9 cellular contexts compared by ENCODE assay signal in genomic region chr17:1931759-1932579, GRCh38.
DNase-seq lines count a peak whose midpoint lies in the region; ATAC-seq and TF ChIP-seq lines count a peak whose summit lies in the region.
"Had no signal": no experiment of that assay in that cellular context is flagged by ENCODE, and none has a peak within 500 bp of the region (broad histone marks: within the 10 kb centered on the region; RNA-seq: fewer than 3 reads in every experiment).

No MANE protein-coding gene starts in this region.

- H3K4ac ChIP-seq in trophoblast cell (ENCODE audit: low read depth, low read length): no peak overlapping the region

- no peaks in the 10 kb centered on the region for H4K20me1 ChIP-seq in osteoblast (ENCODE audit: insufficient read depth, low read length)

- no peak overlapping the region for H3K9ac ChIP-seq in trophoblast cell (ENCODE audit: low read length)

- H3K18ac ChIP-seq in trophoblast cell (ENCODE audit: low read length): no peak overlapping the region

- H3K4me1 ChIP-seq in osteoblast (ENCODE audit: insufficient read depth, low read length) (no peaks in the 10 kb centered on the region), tibial artery (peaks cover 0 to 5% (median 3%) of the 10 kb centered on the region in 4 donors), trophoblast cell (ENCODE audit: control insufficient read depth in 1 of 2, insufficient read depth in 2 of 2, low read length in 2 of 2) (no peaks in the 10 kb centered on the region)

- H4K8ac ChIP-seq in trophoblast cell (ENCODE audit: low read depth, low read length): no peak overlapping the region

- no peaks in the 10 kb centered on the region for H3K79me1 ChIP-seq in trophoblast cell (ENCODE audit: low read length)

- H3K4me1 Mint-ChIP-seq in naive thymus-derived CD8-positive, alpha-beta T cell: peaks cover 0 to 2% (median 0%) of the 10 kb centered on the region in 4 donors
- H3K4me1 Mint-ChIP-seq: activated B cell treated with CpG ODN at 0.5 μM for 24 hours had no signal

- H3K27me3 ChIP-seq in H7 (ENCODE audit: control insufficient read depth, insufficient read depth, low read length) (no peaks in the 10 kb centered on the region), osteoblast (ENCODE audit: insufficient read depth, low read length) (peaks cover 3% of the 10 kb centered on the region), tibial artery (peaks cover 0 to 44% of the 10 kb centered on the region in 2 donors), trophoblast cell (ENCODE audit: insufficient read depth, low read length) (no peaks in the 10 kb centered on the region)

- no peaks in the 10 kb centered on the region for H3K9me3 Mint-ChIP-seq in naive thymus-derived CD8-positive, alpha-beta T cell
- H3K9me3 Mint-ChIP-seq: activated B cell treated with CpG ODN at 0.5 μM for 24 hours had no signal

- no peak overlapping the region for H4K91ac ChIP-seq in trophoblast cell (ENCODE audit: low read depth, low read length)

- H2BK12ac ChIP-seq in trophoblast cell (ENCODE audit: low read length): no peak overlapping the region

- intact Hi-C loops in tibial artery (cut with DNase I; ENCODE audit: low total_unique reads): no loop called here

- no peaks in the 10 kb centered on the region for H3K79me2 ChIP-seq in osteoblast (ENCODE audit: insufficient read depth, low read length)
- no peaks in the 10 kb centered on the region for H3K79me2 ChIP-seq in trophoblast cell (ENCODE audit: control insufficient read depth, insufficient read depth, low read length, poor library complexity)

- no peak overlapping the region for H4K12ac ChIP-seq in trophoblast cell (ENCODE audit: low read depth, low read length)

- H3K27ac Mint-ChIP-seq in naive thymus-derived CD8-positive, alpha-beta T cell: no peak overlapping the region
- H3K27ac Mint-ChIP-seq: activated B cell treated with CpG ODN at 0.5 μM for 24 hours had no signal

- H3K27ac ChIP-seq in osteoblast (ENCODE audit: low read depth, low read length) (no peak overlapping the region), tibial artery (no peak overlapping the region), trophoblast cell (ENCODE audit: low read depth, low read length) (no peak overlapping the region)

- DNase-seq in H7 (peak; percentile 95), NCI-H774 (lab: John Stamatoyannopoulos, UW) (peak; percentile 11), globus pallidus (ENCODE audit: low spot score) (peak; percentile 33), osteoblast (ENCODE audit: insufficient read length, low spot score, missing footprints) (peak; percentile 88), tibial artery (no peak), trophoblast cell (no peak)
- no peak for DNase-seq in naive thymus-derived CD8-positive, alpha-beta T cell
- DNase-seq: activated B cell treated with CpG ODN at 0.5 μM for 24 hours had no signal

- no peak overlapping the region for H2AFZ ChIP-seq in osteoblast (ENCODE audit: low read length)
- no peak overlapping the region for H2AFZ ChIP-seq in trophoblast cell (ENCODE audit: insufficient read depth, low read length, poor library complexity)

- H2BK120ac ChIP-seq in trophoblast cell (ENCODE audit: insufficient read depth, low read length, poor library complexity): no peak overlapping the region

- H3K4me2 ChIP-seq in osteoblast (ENCODE audit: insufficient read depth, low read length) (no peak overlapping the region), trophoblast cell (ENCODE audit: low read length) (no peak overlapping the region)

- H2AK5ac ChIP-seq in trophoblast cell (ENCODE audit: low read length): no peak overlapping the region

- H2BK5ac ChIP-seq in trophoblast cell (ENCODE audit: low read depth, low read length, poor library complexity): no peak overlapping the region

- H3K14ac ChIP-seq in trophoblast cell (ENCODE audit: low read length): no peak overlapping the region

- H3K4me3 Mint-ChIP-seq in naive thymus-derived CD8-positive, alpha-beta T cell: no peak overlapping the region
- H3K4me3 Mint-ChIP-seq: activated B cell treated with CpG ODN at 0.5 μM for 24 hours had no signal

- no peak for TF ChIP-seq CTCF in osteoblast (IDR thresholded peaks at IDR 0.05; ENCODE audit: extremely low read depth, low read depth, low read length)
- no peak for TF ChIP-seq CTCF in tibial artery (IDR thresholded peaks at IDR 0.05)

- no peak overlapping the region for H3K23ac ChIP-seq in trophoblast cell (ENCODE audit: low read length)

- H3K9me3 ChIP-seq in osteoblast (ENCODE audit: low read depth, low read length) (no peaks in the 10 kb centered on the region), tibial artery (no peaks in the 10 kb centered on the region), trophoblast cell (ENCODE audit: insufficient read depth, low read depth, low read length) (peaks cover 1% of the 10 kb centered on the region)

- H3K36me3 ChIP-seq in H7 (replicated peaks; ENCODE audit: control insufficient read depth, insufficient read depth, low read length) (no peaks in the 10 kb centered on the region), osteoblast (ENCODE audit: insufficient read depth, low read length) (no peaks in the 10 kb centered on the region), tibial artery (peaks cover 0 to 12% (median 0%) of the 10 kb centered on the region in 3 donors), trophoblast cell (ENCODE audit: control insufficient read depth in 1 of 2, insufficient read depth in 2 of 2, low read length in 2 of 2) (no peaks in the 10 kb centered on the region)

- no peaks in the 10 kb centered on the region for H3K36me3 Mint-ChIP-seq in naive thymus-derived CD8-positive, alpha-beta T cell

- POLR2A ChIA-PET in naive thymus-derived CD8-positive, alpha-beta T cell (lab: Charles Lee): no interaction called here

- ATAC-seq in naive thymus-derived CD8-positive, alpha-beta T cell: no peak
- no peak for ATAC-seq in HG03354 (IDR thresholded peaks at IDR 0.05; ENCODE audit: poor library complexity, severe bottlenecking, unreplicated experiment)

- H3K4me3 ChIP-seq in H7 (ENCODE audit: insufficient read depth, low read depth, low read length) (no peak overlapping the region), osteoblast (ENCODE audit: insufficient read depth, low read length) (no peak overlapping the region), tibial artery (no peak overlapping the region), trophoblast cell (ENCODE audit: low read depth, low read length) (no peak overlapping the region)

- no CpG with 5 or more reads among the region's 28 CpGs for WGBS in trophoblast cell (ENCODE audit: extremely low coverage, insufficient coverage, insufficient read length)

- H3K27me3 Mint-ChIP-seq in naive thymus-derived CD8-positive, alpha-beta T cell: peaks cover 0 to 7% (median 0%) of the 10 kb centered on the region in 5 donors
- H3K27me3 Mint-ChIP-seq: activated B cell treated with CpG ODN at 0.5 μM for 24 hours had no signal

Comparison
In these comparisons a context has a peak if more than half of its experiments do, and no peak if none do; other contexts are left out.
1. DNase-seq: peak in H7 (single experiment), NCI-H774 (single experiment), globus pallidus (single experiment) and osteoblast (single experiment); none in tibial artery (0 of 2), trophoblast cell (0 of 2) and naive thymus-derived CD8-positive, alpha-beta T cell (0 of 10).